ENCODE assay signal across 28 cellular contexts in genomic region chr10:5522913-5523560, GRCh38. TPM values are rescaled to one million over a fixed set of nuclear protein-coding genes. Genes with fewer than 3 reads are reported as not detected.
"Had no signal": no experiment of that assay in that cellular context is flagged by ENCODE, and none has a peak within 500 bp of the region (broad histone marks: within the 10 kb centered on the region; RNA-seq: fewer than 3 reads in every experiment).

No MANE protein-coding gene starts in this region.

- H3K4me1 ChIP-seq: prostate gland, right atrium auricular region had no signal

- H3K27ac ChIP-seq: body of pancreas, epithelial cell of prostate, foreskin keratinocyte, hepatocyte, prostate gland, right atrium auricular region, upper lobe of left lung had no signal

- H3K27ac Mint-ChIP-seq: activated naive CD8-positive, alpha-beta T cell treated with anti-CD3 and anti-CD28 coated beads, Interleukin-2, amount 10 ng/mL, durations not matched to agents 7 days and 5 days; activated T-helper 1 cell treated with anti-CD3 and anti-CD28 coated beads, Interleukin-12 subunit alpha, Interleukin-12 subunit beta, Interleukin-2, Interleukin-4 antibody, amounts not matched to agents 30 ng/mL and 10 ng/mL and 1 ng/mL, durations not matched to agents 14 hours and 24 hours and 36 hours; endodermal cell; mesothelial cell of epicardium; nephron progenitor cell; stimulated activated naive CD8-positive, alpha-beta T cell treated with anti-CD3 and anti-CD28 coated beads, Interleukin-15, Interleukin-2, amounts not matched to agents 100 ng/mL and 50 ng/mL, for 24 hours had no signal

- H3K27me3 ChIP-seq: body of pancreas, foreskin keratinocyte, hepatocyte, right atrium auricular region, upper lobe of left lung had no signal

- H3K4me3 ChIP-seq: body of pancreas, hepatocyte, lung, prostate gland, right atrium auricular region, skin epidermis, upper lobe of left lung had no signal

- H3K4me1 Mint-ChIP-seq: activated naive CD8-positive, alpha-beta T cell treated with anti-CD3 and anti-CD28 coated beads, Interleukin-2, amount 10 ng/mL, durations not matched to agents 7 days and 5 days had no signal

- ATAC-seq: activated CD4-positive, CD25-positive, alpha-beta regulatory T cell treated with anti-CD3 and anti-CD28 coated beads, Interleukin-2, amount 50 U/mL, for 24 hours; body of pancreas; foreskin keratinocyte; left cardiac atrium; SK-N-SH treated with all-trans-retinoic acid at 6 μM for 48 hours had no signal

- H3K36me3 Mint-ChIP-seq: activated naive CD8-positive, alpha-beta T cell treated with anti-CD3 and anti-CD28 coated beads, Interleukin-2, amount 10 ng/mL, durations not matched to agents 7 days and 5 days; mesothelial cell of epicardium had no signal

- H3K36me3 ChIP-seq: prostate gland, right atrium auricular region, upper lobe of left lung had no signal

- H3K4me3 Mint-ChIP-seq: activated naive CD8-positive, alpha-beta T cell treated with anti-CD3 and anti-CD28 coated beads, Interleukin-2, amount 10 ng/mL, durations not matched to agents 7 days and 5 days; activated T-helper 1 cell treated with anti-CD3 and anti-CD28 coated beads, Interleukin-12 subunit alpha, Interleukin-12 subunit beta, Interleukin-2, Interleukin-4 antibody, amounts not matched to agents 30 ng/mL and 10 ng/mL and 1 ng/mL, durations not matched to agents 14 hours and 24 hours and 36 hours; endodermal cell; mesothelial cell of epicardium; nephron progenitor cell; stimulated activated naive CD8-positive, alpha-beta T cell treated with anti-CD3 and anti-CD28 coated beads, Interleukin-15, Interleukin-2, amounts not matched to agents 100 ng/mL and 50 ng/mL, for 24 hours had no signal

- H3K9me3 Mint-ChIP-seq: activated naive CD8-positive, alpha-beta T cell treated with anti-CD3 and anti-CD28 coated beads, Interleukin-2, amount 10 ng/mL, durations not matched to agents 7 days and 5 days; activated T-helper 1 cell treated with anti-CD3 and anti-CD28 coated beads, Interleukin-12 subunit alpha, Interleukin-12 subunit beta, Interleukin-2, Interleukin-4 antibody, amounts not matched to agents 30 ng/mL and 10 ng/mL and 1 ng/mL, durations not matched to agents 14 hours and 24 hours and 36 hours; stimulated activated naive CD8-positive, alpha-beta T cell treated with anti-CD3 and anti-CD28 coated beads, Interleukin-15, Interleukin-2, amounts not matched to agents 100 ng/mL and 50 ng/mL, for 24 hours had no signal

- H3K27me3 Mint-ChIP-seq: stimulated activated naive CD8-positive, alpha-beta T cell treated with anti-CD3 and anti-CD28 coated beads, Interleukin-15, Interleukin-2, amounts not matched to agents 100 ng/mL and 50 ng/mL, for 24 hours had no signal

- DNase-seq: activated CD4-positive, alpha-beta T cell treated with anti-CD3 and anti-CD28 coated beads, Interleukin-2, amount 50 U/mL, for 1 hour; activated naive CD4-positive, alpha-beta T cell treated with Interleukin-2 at 50 U/mL for 16 hours; activated naive CD8-positive, alpha-beta T cell treated with anti-CD3 and anti-CD28 coated beads, Interleukin-2, amount 10 ng/mL, durations not matched to agents 7 days and 5 days; caudate nucleus; foreskin keratinocyte; left cardiac atrium; nephron progenitor cell; occipital lobe; stimulated activated CD4-positive, alpha-beta T cell treated with anti-CD3 and anti-CD28 coated beads, Interleukin-15, amount 100 ng/mL, for 24 hours; stimulated activated CD4-positive, alpha-beta T cell treated with anti-CD3 and anti-CD28 coated beads, Interleukin-2, amount 100 ng/mL, for 48 hours; T-helper 1 cell; T-helper 9 cell had no signal

- H3K9me3 ChIP-seq: body of pancreas, prostate gland, right atrium auricular region, upper lobe of left lung had no signal

RNA-seq across cellular contexts. Expression of gene CALML3, which starts 1.7 kb away (rescaled TPM):
- total RNA-seq: activated naive CD8-positive, alpha-beta T cell treated with anti-CD3 and anti-CD28 coated beads, Interleukin-2, amount 10 ng/mL, durations not matched to agents 7 days and 5 days; activated T-helper 1 cell treated with anti-CD3 and anti-CD28 coated beads, Interleukin-12 subunit alpha, Interleukin-12 subunit beta, Interleukin-2, Interleukin-4 antibody, amounts not matched to agents 30 ng/mL and 10 ng/mL and 1 ng/mL, durations not matched to agents 14 hours and 24 hours and 36 hours; body of pancreas; endodermal cell; fibroblast of lung; hepatocyte; left cardiac atrium; occipital lobe; right atrium auricular region; temporal lobe; upper lobe of left lung had no signal
- polyA plus RNA-seq: fibroblast of lung, hepatocyte had no signal

RNA-seq across cellular contexts. Expression of gene CALML5, which starts 23.7 kb away (rescaled TPM):
- total RNA-seq: activated naive CD8-positive, alpha-beta T cell treated with anti-CD3 and anti-CD28 coated beads, Interleukin-2, amount 10 ng/mL, durations not matched to agents 7 days and 5 days; activated T-helper 1 cell treated with anti-CD3 and anti-CD28 coated beads, Interleukin-12 subunit alpha, Interleukin-12 subunit beta, Interleukin-2, Interleukin-4 antibody, amounts not matched to agents 30 ng/mL and 10 ng/mL and 1 ng/mL, durations not matched to agents 14 hours and 24 hours and 36 hours; body of pancreas; endodermal cell; fibroblast of lung; hepatocyte; left cardiac atrium; lung; mesothelial cell of epicardium; occipital lobe; right atrium auricular region; temporal lobe; upper lobe of left lung had no signal
- polyA plus RNA-seq: fibroblast of lung, hepatocyte, lung had no signal
